1 cellular context compared by ENCODE assay signal in genomic region chr16:81810894-81811538, GRCh38.
TF ChIP-seq lines count a peak whose summit lies in the region.

No MANE protein-coding gene starts in this region.

TF ChIP-seq in GM12878, 131 proteins besides CTCF, POLR2A, EP300 and RAD21 (continued from another document and continues in another):
- TF ChIP-seq ZBTB33 (IDR thresholded peaks at IDR 0.05) (no peak), SPI1 (IDR thresholded peaks at IDR 0.05; ENCODE audit: borderline replicate concordance, insufficient read depth, low read depth, low read length) (peak; percentile 46; the same call in 1 of the 2 replicates), SREBF2 (IDR thresholded peaks at IDR 0.05; ENCODE audit: low read length) (no peak), NR2C2 (IDR thresholded peaks at IDR 0.05; ENCODE audit: borderline replicate concordance, control insufficient read depth, insufficient read length, low read depth) (no peak), IRF3 (IDR thresholded peaks at IDR 0.05) (no peak), POU2F2 (IDR thresholded peaks at IDR 0.05; ENCODE audit: borderline replicate concordance, low read depth, low read length) (peak; percentile 64; the same call in 1 of the 3 replicates), CHD4 (IDR thresholded peaks at IDR 0.05) (no peak), ZNF622 (IDR thresholded peaks at IDR 0.05) (no peak), YY1 (IDR thresholded peaks at IDR 0.05; ENCODE audit: low read depth, low read length) (0 out of 2 replicates have a peak, but pooled peaks have one; percentile 6), ZBED1 (IDR thresholded peaks at IDR 0.05; ENCODE audit: borderline replicate concordance) (peak; percentile 66; the same call in 1 of the 2 replicates), MAX (IDR thresholded peaks at IDR 0.05; ENCODE audit: low read depth, low read length) (0 out of 2 replicates have a peak, but pooled peaks have one; percentile 31), ZBTB40 (IDR thresholded peaks at IDR 0.05; ENCODE audit: borderline replicate concordance) (peak; percentile 54; the same call in 1 of the 2 replicates), HDAC6 (IDR thresholded peaks at IDR 0.05; ENCODE audit: unreplicated experiment) (no peak), EED (IDR thresholded peaks at IDR 0.05; ENCODE audit: low read depth) (peak; percentile 86), PML (IDR thresholded peaks at IDR 0.05; ENCODE audit: low read length) (no peak), USF2 (IDR thresholded peaks at IDR 0.05; ENCODE audit: borderline replicate concordance, low read depth, low read length) (no peak), NKRF (conservative IDR thresholded peaks at IDR 0.05) (peak; percentile 46; the same call in 1 of the 2 replicates), HSF1 (IDR thresholded peaks at IDR 0.05; ENCODE audit: low read depth, low read length) (no peak), ATF3 (IDR thresholded peaks at IDR 0.05; ENCODE audit: borderline replicate concordance, extremely low read depth, low read depth, low read length) (no peak), ZBTB4 (CRISPR knock-in tag; IDR thresholded peaks at IDR 0.05) (no peak), CREB1 (IDR thresholded peaks at IDR 0.05; ENCODE audit: low read depth) (no peak), SMAD1 (IDR thresholded peaks at IDR 0.05; ENCODE audit: low read depth, partially characterized antibody) (no peak), CBFB (IDR thresholded peaks at IDR 0.05; ENCODE audit: low read depth) (no peak), WRNIP1 (IDR thresholded peaks at IDR 0.05; ENCODE audit: borderline replicate concordance, low read depth, low read length) (no peak), NR2C1 (IDR thresholded peaks at IDR 0.05) (peak; percentile 55; the same call in 1 of the 2 replicates), CUX1 (IDR thresholded peaks at IDR 0.05; ENCODE audit: insufficient replicate concordance, low read depth, low read length) (no peak), KLF5 (IDR thresholded peaks at IDR 0.05; ENCODE audit: partially characterized antibody) (no peak), RB1 (IDR thresholded peaks at IDR 0.05; ENCODE audit: borderline replicate concordance) (no peak), JUNB (IDR thresholded peaks at IDR 0.05) (no peak), RBBP5 (conservative IDR thresholded peaks at IDR 0.05) (no peak), PBX3 (IDR thresholded peaks at IDR 0.05; ENCODE audit: insufficient replicate concordance, low read depth, low read length) (no peak), ZNF217 (IDR thresholded peaks at IDR 0.05) (peak; percentile 92), ASH2L (IDR thresholded peaks at IDR 0.05; ENCODE audit: borderline replicate concordance, low read depth) (no peak)
